Comparison of ENCODE assay signal across 22 cellular contexts in the genomic region with DNA sequence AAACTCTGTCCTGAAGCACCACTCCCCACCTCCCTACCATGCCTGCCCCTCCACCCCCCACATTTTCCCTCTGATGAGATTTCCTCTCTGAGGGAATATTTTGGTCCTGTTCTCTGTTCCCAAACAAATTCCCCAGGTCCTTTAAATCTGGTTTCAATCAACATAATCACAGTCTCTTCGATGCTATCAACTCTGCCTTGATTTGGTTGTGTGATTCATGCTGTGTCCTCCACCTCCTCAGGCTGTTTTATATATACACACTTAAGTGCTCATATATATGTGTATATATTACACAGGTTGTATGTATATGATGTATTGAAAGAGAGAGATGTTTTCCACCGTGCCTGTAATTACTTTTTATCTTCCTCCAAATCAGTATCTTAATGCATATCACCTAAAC. TPM values are rescaled to one million over a fixed set of nuclear protein-coding genes. Genes with fewer than 3 reads are reported as not detected.
"Had no signal": no experiment of that assay in that cellular context is flagged by ENCODE, and none has a peak within 500 bp of the region (broad histone marks: within the 10 kb centered on the region; RNA-seq: fewer than 3 reads in every experiment).

No MANE protein-coding gene starts in this region.

- H3K36me3 ChIP-seq: esophagus muscularis mucosa, gastrocnemius medialis had no signal

- ATAC-seq: activated naive CD8-positive, alpha-beta T cell treated with anti-CD3 and anti-CD28 coated beads, Interleukin-2, amount 50 U/mL, for 24 hours; gastrocnemius medialis; left ventricle myocardium superior; right cardiac atrium had no signal

- H3K27me3 ChIP-seq: gastrocnemius medialis, hepatocyte had no signal

- H3K4me3 ChIP-seq: esophagus muscularis mucosa, gastrocnemius medialis, hepatocyte had no signal

- H3K27ac ChIP-seq: esophagus muscularis mucosa, gastrocnemius medialis, hepatocyte, VCaP had no signal

- H3K4me1 ChIP-seq: esophagus muscularis mucosa, gastrocnemius medialis had no signal

- DNase-seq: activated CD4-positive, alpha-beta memory T cell treated with anti-CD3 and anti-CD28 coated beads for 36 hours; activated CD4-positive, alpha-beta T cell treated with anti-CD3 and anti-CD28 coated beads, Interleukin-2, amount 10 ng/mL, durations not matched to agents 24 days and 14 days; activated CD4-positive, CD25-positive, alpha-beta regulatory T cell treated with anti-CD3 and anti-CD28 coated beads, Interleukin-2, amount 50 U/mL, for 72 hours; activated CD8-positive, alpha-beta memory T cell treated with anti-CD3 and anti-CD28 coated beads, Interleukin-2, amount 50 U/mL, for 48 hours; activated gamma-delta T cell; activated naive CD8-positive, alpha-beta T cell treated with anti-CD3 and anti-CD28 coated beads, Interleukin-2, amount 50 U/mL, for 24 hours; activated T-cell treated with anti-CD3 and anti-CD28 coated beads, Interleukin-2, amount 50 U/mL, for 24 hours; dermis blood vessel endothelial cell; effector CD4-positive, alpha-beta T cell; gastrocnemius medialis; islet precursor cell; left ventricle myocardium superior; posterior cingulate gyrus; right cardiac atrium; stimulated activated CD4-positive, alpha-beta T cell treated with anti-CD3 and anti-CD28 coated beads, Interleukin-15, amount 100 ng/mL, for 24 hours; stimulated activated CD4-positive, alpha-beta T cell treated with anti-CD3 and anti-CD28 coated beads, Interleukin-2, amount 100 ng/mL, for 24 hours; stimulated activated naive CD4-positive, alpha-beta T cell treated with Interleukin-2 at 50 U/mL for 16 hours; trophoblast cell had no signal

- H3K9me3 ChIP-seq: esophagus muscularis mucosa, gastrocnemius medialis had no signal

RNA-seq across cellular contexts. Expression of a gene that starts 36.0 kb away (rescaled TPM):
- total RNA-seq: activated CD4-positive, alpha-beta memory T cell treated with anti-CD3 and anti-CD28 coated beads for 36 hours; activated CD4-positive, alpha-beta T cell treated with anti-CD3 and anti-CD28 coated beads, Interleukin-2, amount 10 ng/mL, durations not matched to agents 24 days and 14 days; T-helper 1 cell treated with Interleukin-12 subunit alpha and Interleukin-12 subunit beta and Interleukin-4 antibody, amounts not matched to agents 30 ng/mL and 1 ng/mL, for 36 hours had no signal
